In the genomic region with DNA sequence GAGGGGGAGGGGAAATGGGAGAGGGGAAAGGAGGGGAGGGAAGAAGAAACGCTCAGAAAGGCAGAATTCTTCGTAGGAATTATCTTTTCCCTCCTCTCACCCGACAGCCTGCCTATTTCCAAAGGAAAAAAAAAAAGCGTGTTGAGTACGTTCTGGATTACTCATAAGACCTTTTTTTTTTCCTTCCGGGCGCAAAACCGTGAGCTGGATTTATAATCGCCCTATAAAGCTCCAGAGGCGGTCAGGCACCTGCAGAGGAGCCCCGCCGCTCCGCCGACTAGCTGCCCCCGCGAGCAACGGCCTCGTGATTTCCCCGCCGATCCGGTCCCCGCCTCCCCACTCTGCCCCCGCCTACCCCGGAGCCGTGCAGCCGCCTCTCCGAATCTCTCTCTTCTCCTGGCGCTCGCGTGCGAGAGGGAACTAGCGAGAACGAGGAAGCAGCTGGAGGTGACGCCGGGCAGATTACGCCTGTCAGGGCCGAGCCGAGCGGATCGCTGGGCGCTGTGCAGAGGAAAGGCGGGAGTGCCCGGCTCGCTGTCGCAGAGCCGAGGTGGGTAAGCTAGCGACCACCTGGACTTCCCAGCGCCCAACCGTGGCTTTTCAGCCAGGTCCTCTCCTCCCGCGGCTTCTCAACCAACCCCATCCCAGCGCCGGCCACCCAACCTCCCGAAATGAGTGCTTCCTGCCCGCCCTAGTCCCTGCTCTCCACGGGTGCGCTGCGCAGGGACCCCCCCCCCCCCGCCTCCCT, we compare ENCODE assay signal across 1 cellular context.
TF ChIP-seq lines count a peak whose summit lies in the region.

A gene (plus strand): TSS at position 389 of the 748 bp plus-strand sequence. CDS start 1,705 bp downstream, outside the sequence.

TF ChIP-seq in HEK293, 187 proteins besides CTCF, POLR2A, EP300 and RAD21 (continued from another document):
- TF ChIP-seq, protein P1, sequence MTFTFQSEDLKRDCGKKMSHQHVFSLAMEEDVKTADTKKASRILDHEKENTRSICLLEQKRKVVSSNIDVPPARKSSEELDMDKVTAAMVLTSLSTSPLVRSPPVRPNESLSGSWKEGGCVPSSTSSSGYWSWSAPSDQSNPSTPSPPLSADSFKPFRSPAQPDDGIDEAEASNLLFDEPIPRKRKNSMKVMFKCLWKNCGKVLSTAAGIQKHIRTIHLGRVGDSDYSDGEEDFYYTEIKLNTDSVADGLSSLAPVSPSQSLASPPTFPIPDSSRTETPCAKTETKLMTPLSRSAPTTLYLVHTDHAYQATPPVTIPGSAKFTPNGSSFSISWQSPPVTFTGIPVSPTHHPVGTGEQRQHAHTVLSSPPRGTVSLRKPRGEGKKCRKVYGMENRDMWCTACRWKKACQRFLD (tag by site-specific recombination; IDR thresholded peaks at IDR 0.05) = no peak
- no peak for TF ChIP-seq ZNF184 (tag by site-specific recombination; IDR thresholded peaks at IDR 0.05)
- no peak for TF ChIP-seq ZNF473 (tag by site-specific recombination; IDR thresholded peaks at IDR 0.05)
- TF ChIP-seq ZFP37 (tag by site-specific recombination; IDR thresholded peaks at IDR 0.05) = no peak
- TF ChIP-seq ZNF768 (tag by site-specific recombination; IDR thresholded peaks at IDR 0.05) = no peak
- TF ChIP-seq ZNF394 (tag by site-specific recombination; IDR thresholded peaks at IDR 0.05; ENCODE audit: borderline replicate concordance) = peak; percentile 63; the same call in 1 of the 2 replicates
- peak; percentile 18; the same call in 1 of the 2 replicates for TF ChIP-seq ZBTB20 (tag by site-specific recombination; IDR thresholded peaks at IDR 0.05)
- TF ChIP-seq ZNF112 (tag by site-specific recombination; IDR thresholded peaks at IDR 0.05) = no peak
- TF ChIP-seq, protein P2, sequence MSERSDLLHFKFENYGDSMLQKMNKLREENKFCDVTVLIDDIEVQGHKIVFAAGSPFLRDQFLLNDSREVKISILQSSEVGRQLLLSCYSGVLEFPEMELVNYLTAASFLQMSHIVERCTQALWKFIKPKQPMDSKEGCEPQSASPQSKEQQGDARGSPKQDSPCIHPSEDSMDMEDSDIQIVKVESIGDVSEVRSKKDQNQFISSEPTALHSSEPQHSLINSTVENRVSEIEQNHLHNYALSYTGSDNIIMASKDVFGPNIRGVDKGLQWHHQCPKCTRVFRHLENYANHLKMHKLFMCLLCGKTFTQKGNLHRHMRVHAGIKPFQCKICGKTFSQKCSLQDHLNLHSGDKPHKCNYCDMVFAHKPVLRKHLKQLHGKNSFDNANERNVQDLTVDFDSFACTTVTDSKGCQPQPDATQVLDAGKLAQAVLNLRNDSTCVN (tag by site-specific recombination; optimal IDR thresholded peaks at IDR 0.05) = peak; percentile 63
- TF ChIP-seq, protein P3, sequence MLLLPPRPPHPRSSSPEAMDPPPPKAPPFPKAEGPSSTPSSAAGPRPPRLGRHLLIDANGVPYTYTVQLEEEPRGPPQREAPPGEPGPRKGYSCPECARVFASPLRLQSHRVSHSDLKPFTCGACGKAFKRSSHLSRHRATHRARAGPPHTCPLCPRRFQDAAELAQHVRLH (tag by site-specific recombination; IDR thresholded peaks at IDR 0.05) = no peak
- no peak for TF ChIP-seq ZNF585B (tag by site-specific recombination; IDR thresholded peaks at IDR 0.05)
- no peak for TF ChIP-seq ZNF140 (tag by site-specific recombination; IDR thresholded peaks at IDR 0.05)
- peak; percentile 42 for TF ChIP-seq SP7 (tag by site-specific recombination; IDR thresholded peaks at IDR 0.05)
- no peak for TF ChIP-seq KLF7 (tag by site-specific recombination; IDR thresholded peaks at IDR 0.05; ENCODE audit: borderline replicate concordance)
- TF ChIP-seq ZSCAN30 (tag by site-specific recombination; IDR thresholded peaks at IDR 0.05) = peak; percentile 33; the same call in 1 of the 2 replicates
- TF ChIP-seq, protein P4, sequence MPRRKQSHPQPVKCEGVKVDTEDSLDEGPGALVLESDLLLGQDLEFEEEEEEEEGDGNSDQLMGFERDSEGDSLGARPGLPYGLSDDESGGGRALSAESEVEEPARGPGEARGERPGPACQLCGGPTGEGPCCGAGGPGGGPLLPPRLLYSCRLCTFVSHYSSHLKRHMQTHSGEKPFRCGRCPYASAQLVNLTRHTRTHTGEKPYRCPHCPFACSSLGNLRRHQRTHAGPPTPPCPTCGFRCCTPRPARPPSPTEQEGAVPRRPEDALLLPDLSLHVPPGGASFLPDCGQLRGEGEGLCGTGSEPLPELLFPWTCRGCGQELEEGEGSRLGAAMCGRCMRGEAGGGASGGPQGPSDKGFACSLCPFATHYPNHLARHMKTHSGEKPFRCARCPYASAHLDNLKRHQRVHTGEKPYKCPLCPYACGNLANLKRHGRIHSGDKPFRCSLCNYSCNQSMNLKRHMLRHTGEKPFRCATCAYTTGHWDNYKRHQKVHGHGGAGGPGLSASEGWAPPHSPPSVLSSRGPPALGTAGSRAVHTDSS (tag by site-specific recombination; IDR thresholded peaks at IDR 0.05) = no peak
- no peak for TF ChIP-seq GFI1B (tag by site-specific recombination; IDR thresholded peaks at IDR 0.05)
- TF ChIP-seq ZNF623 (tag by site-specific recombination; IDR thresholded peaks at IDR 0.05) = no peak
- TF ChIP-seq ZNF670 (tag by site-specific recombination; IDR thresholded peaks at IDR 0.05; ENCODE audit: low read depth) = no peak
- no peak for TF ChIP-seq ZBTB21 (tag by site-specific recombination; IDR thresholded peaks at IDR 0.05)
- TF ChIP-seq, protein P5, sequence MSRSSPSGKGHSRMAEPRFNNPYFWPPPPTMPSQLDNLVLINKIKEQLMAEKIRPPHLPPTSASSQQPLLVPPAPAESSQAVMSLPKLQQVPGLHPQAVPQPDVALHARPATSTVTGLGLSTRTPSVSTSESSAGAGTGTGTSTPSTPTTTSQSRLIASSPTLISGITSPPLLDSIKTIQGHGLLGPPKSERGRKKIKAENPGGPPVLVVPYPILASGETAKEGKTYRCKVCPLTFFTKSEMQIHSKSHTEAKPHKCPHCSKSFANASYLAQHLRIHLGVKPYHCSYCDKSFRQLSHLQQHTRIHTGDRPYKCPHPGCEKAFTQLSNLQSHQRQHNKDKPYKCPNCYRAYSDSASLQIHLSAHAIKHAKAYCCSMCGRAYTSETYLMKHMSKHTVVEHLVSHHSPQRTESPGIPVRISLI (tag by site-specific recombination; IDR thresholded peaks at IDR 0.05) = peak; percentile 44; the same call in 1 of the 2 replicates
- TF ChIP-seq GLI2 (tag by site-specific recombination; IDR thresholded peaks at IDR 0.05; ENCODE audit: borderline replicate concordance, low read depth) = no peak
- TF ChIP-seq KLF9 (tag by site-specific recombination; IDR thresholded peaks at IDR 0.05; ENCODE audit: low read depth) = peak; percentile 44; the same call in 1 of the 2 replicates
- TF ChIP-seq ZIC2 (tag by site-specific recombination; IDR thresholded peaks at IDR 0.05) = peak; percentile 59; the same call in 1 of the 2 replicates
- no peak for TF ChIP-seq RBAK (tag by site-specific recombination; IDR thresholded peaks at IDR 0.05)
- peak; percentile 60; the same call in 1 of the 2 replicates for TF ChIP-seq EGR2 (tag by site-specific recombination; IDR thresholded peaks at IDR 0.05; ENCODE audit: low read depth)
- TF ChIP-seq, protein P6, sequence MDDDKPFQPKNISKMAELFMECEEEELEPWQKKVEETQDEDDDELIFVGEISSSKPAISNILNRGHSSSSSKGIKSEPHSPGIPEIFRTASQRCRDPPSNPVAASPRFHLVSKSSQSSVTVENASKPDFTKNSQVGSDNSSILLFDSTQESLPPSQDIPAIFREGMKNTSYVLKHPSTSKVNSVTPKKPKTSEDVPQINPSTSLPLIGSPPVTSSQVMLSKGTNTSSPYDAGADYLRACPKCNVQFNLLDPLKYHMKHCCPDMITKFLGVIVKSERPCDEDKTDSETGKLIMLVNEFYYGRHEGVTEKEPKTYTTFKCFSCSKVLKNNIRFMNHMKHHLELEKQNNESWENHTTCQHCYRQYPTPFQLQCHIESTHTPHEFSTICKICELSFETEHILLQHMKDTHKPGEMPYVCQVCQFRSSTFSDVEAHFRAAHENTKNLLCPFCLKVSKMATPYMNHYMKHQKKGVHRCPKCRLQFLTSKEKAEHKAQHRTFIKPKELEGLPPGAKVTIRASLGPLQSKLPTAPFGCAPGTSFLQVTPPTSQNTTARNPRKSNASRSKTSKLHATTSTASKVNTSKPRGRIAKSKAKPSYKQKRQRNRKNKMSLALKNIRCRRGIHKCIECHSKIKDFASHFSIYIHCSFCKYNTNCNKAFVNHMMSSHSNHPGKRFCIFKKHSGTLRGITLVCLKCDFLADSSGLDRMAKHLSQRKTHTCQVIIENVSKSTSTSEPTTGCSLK (tag by site-specific recombination; IDR thresholded peaks at IDR 0.05) = no peak
- TF ChIP-seq ZNF138 (tag by site-specific recombination; IDR thresholded peaks at IDR 0.05; ENCODE audit: borderline replicate concordance) = no peak
- TF ChIP-seq ZNF600 (tag by site-specific recombination; IDR thresholded peaks at IDR 0.05) = 0 out of 2 replicates have a peak, but pooled peaks have one; percentile 20
- TF ChIP-seq ZNF132 (tag by site-specific recombination; IDR thresholded peaks at IDR 0.05; ENCODE audit: borderline replicate concordance) = no peak
- TF ChIP-seq MEIS1 (CRISPR knock-in tag; IDR thresholded peaks at IDR 0.05; ENCODE audit: borderline replicate concordance) = no peak
- no peak for TF ChIP-seq ZNF274 (IDR thresholded peaks at IDR 0.05; ENCODE audit: low read length)
- no peak for TF ChIP-seq ZNF274 (tag by site-specific recombination; IDR thresholded peaks at IDR 0.05; ENCODE audit: borderline replicate concordance)
- TF ChIP-seq ZNF558 (tag by site-specific recombination; IDR thresholded peaks at IDR 0.05) = no peak
- TF ChIP-seq IKZF3 (tag by site-specific recombination; IDR thresholded peaks at IDR 0.05) = no peak; the same call in 1 of the 2 replicates
- TF ChIP-seq, protein P7, sequence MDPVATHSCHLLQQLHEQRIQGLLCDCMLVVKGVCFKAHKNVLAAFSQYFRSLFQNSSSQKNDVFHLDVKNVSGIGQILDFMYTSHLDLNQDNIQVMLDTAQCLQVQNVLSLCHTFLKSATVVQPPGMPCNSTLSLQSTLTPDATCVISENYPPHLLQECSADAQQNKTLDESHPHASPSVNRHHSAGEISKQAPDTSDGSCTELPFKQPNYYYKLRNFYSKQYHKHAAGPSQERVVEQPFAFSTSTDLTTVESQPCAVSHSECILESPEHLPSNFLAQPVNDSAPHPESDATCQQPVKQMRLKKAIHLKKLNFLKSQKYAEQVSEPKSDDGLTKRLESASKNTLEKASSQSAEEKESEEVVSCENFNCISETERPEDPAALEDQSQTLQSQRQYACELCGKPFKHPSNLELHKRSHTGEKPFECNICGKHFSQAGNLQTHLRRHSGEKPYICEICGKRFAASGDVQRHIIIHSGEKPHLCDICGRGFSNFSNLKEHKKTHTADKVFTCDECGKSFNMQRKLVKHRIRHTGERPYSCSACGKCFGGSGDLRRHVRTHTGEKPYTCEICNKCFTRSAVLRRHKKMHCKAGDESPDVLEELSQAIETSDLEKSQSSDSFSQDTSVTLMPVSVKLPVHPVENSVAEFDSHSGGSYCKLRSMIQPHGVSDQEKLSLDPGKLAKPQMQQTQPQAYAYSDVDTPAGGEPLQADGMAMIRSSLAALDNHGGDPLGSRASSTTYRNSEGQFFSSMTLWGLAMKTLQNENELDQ (tag by site-specific recombination; IDR thresholded peaks at IDR 0.05; ENCODE audit: low read depth) = no peak
- peak; percentile 88 for TF ChIP-seq ZBTB8A (tag by site-specific recombination; IDR thresholded peaks at IDR 0.05)
- TF ChIP-seq, protein P8, sequence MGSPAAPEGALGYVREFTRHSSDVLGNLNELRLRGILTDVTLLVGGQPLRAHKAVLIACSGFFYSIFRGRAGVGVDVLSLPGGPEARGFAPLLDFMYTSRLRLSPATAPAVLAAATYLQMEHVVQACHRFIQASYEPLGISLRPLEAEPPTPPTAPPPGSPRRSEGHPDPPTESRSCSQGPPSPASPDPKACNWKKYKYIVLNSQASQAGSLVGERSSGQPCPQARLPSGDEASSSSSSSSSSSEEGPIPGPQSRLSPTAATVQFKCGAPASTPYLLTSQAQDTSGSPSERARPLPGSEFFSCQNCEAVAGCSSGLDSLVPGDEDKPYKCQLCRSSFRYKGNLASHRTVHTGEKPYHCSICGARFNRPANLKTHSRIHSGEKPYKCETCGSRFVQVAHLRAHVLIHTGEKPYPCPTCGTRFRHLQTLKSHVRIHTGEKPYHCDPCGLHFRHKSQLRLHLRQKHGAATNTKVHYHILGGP (tag by site-specific recombination; IDR thresholded peaks at IDR 0.05) = no peak
- TF ChIP-seq ZNF302 (tag by site-specific recombination; IDR thresholded peaks at IDR 0.05; ENCODE audit: low read depth) = no peak
- TF ChIP-seq ZBTB17 (tag by site-specific recombination; IDR thresholded peaks at IDR 0.05) = peak; percentile 52
